1 cellular context compared by ENCODE assay signal in genomic region chr14:101757064-101757838, GRCh38.
TF ChIP-seq lines count a peak whose summit lies in the region.

No MANE protein-coding gene starts in this region.

TF ChIP-seq in H1, 55 proteins besides CTCF, POLR2A, EP300 and RAD21:
- no peak for TF ChIP-seq SRF (IDR thresholded peaks at IDR 0.05; ENCODE audit: low read depth, low read length)
- TF ChIP-seq GTF2F1 (IDR thresholded peaks at IDR 0.05; ENCODE audit: borderline replicate concordance, low read depth, low read length) = no peak
- no peak for TF ChIP-seq JUND (IDR thresholded peaks at IDR 0.05; ENCODE audit: low read length)
- TF ChIP-seq CEBPB (IDR thresholded peaks at IDR 0.05; ENCODE audit: low read depth, low read length) = no peak
- no peak for TF ChIP-seq SAP30 (IDR thresholded peaks at IDR 0.05; ENCODE audit: insufficient read depth, insufficient replicate concordance, low read length)
- no peak for TF ChIP-seq TAF7 (optimal IDR thresholded peaks at IDR 0.05; ENCODE audit: borderline replicate concordance, low read depth, low read length)
- TF ChIP-seq RNF2 (IDR thresholded peaks at IDR 0.05; ENCODE audit: borderline replicate concordance, low read depth, low read length, missing control alignments, poor library complexity, severe bottlenecking) = no peak
- TF ChIP-seq CHD7 (IDR thresholded peaks at IDR 0.05; ENCODE audit: insufficient replicate concordance, low read length) = no peak
- no peak for TF ChIP-seq BACH1 (IDR thresholded peaks at IDR 0.05; ENCODE audit: low read length)
- no peak for TF ChIP-seq CBX5 (IDR thresholded peaks at IDR 0.05; ENCODE audit: low read depth, low read length)
- no peak for TF ChIP-seq ZNF274 (IDR thresholded peaks at IDR 0.05; ENCODE audit: borderline replicate concordance, extremely low read depth, low read length)
- no peak for TF ChIP-seq POLR2AphosphoS5 (IDR thresholded peaks at IDR 0.05; ENCODE audit: low read depth, low read length)
- no peak for TF ChIP-seq JUN (IDR thresholded peaks at IDR 0.05; ENCODE audit: low read depth, low read length)
- TF ChIP-seq E2F6 (IDR thresholded peaks at IDR 0.05) = no peak
- no peak for TF ChIP-seq CHD1 (IDR thresholded peaks at IDR 0.05; ENCODE audit: low read depth, low read length)
- no peak for TF ChIP-seq EZH2 (IDR thresholded peaks at IDR 0.05; ENCODE audit: low read depth, low read length, severe bottlenecking)
- TF ChIP-seq TCF12 (IDR thresholded peaks at IDR 0.05; ENCODE audit: low read depth, low read length) = no peak
- TF ChIP-seq TAF1 (IDR thresholded peaks at IDR 0.05; ENCODE audit: low read depth, low read length) = no peak
